Comparison of ENCODE assay signal across 31 cellular contexts in genomic region chr13:106734185-106734584, GRCh38.
"Had no signal": no experiment of that assay in that cellular context is flagged by ENCODE, and none has a peak within 500 bp of the region (broad histone marks: within the 10 kb centered on the region; RNA-seq: fewer than 3 reads in every experiment).

No MANE protein-coding gene starts in this region.

- H3K4me3 ChIP-seq: ascending aorta, cardiac muscle cell had no signal

- H3K27ac ChIP-seq: ascending aorta, cardiac muscle cell, WERI-Rb-1 had no signal

- DNase-seq: activated CD4-positive, alpha-beta memory T cell treated with anti-CD3 and anti-CD28 coated beads, Interleukin-2, amount 10 ng/mL, durations not matched to agents 7 days and 5 days; activated CD4-positive, alpha-beta T cell treated with anti-CD3 and anti-CD28 coated beads for 1 hour; activated CD4-positive, alpha-beta T cell treated with anti-CD3 and anti-CD28 coated beads for 36 hours; activated CD4-positive, alpha-beta T cell treated with anti-CD3 and anti-CD28 coated beads for 48 hours; activated CD4-positive, alpha-beta T cell treated with anti-CD3 and anti-CD28 coated beads, Interleukin-2, amount 10 ng/mL, durations not matched to agents 7 days and 5 days; activated CD4-positive, alpha-beta T cell treated with anti-CD3 and anti-CD28 coated beads, Interleukin-2, amount 50 U/mL, for 48 hours; activated CD4-positive, CD25-positive, alpha-beta regulatory T cell; activated CD8-positive, alpha-beta memory T cell treated with anti-CD3 and anti-CD28 coated beads for 24 hours; activated CD8-positive, alpha-beta memory T cell treated with anti-CD3 and anti-CD28 coated beads, Interleukin-2, amount 10 ng/mL, durations not matched to agents 7 days and 5 days; activated CD8-positive, alpha-beta memory T cell treated with anti-CD3 and anti-CD28 coated beads, Interleukin-2, amount 50 U/mL, for 48 hours; activated CD8-positive, alpha-beta T cell treated with anti-CD3 and anti-CD28 coated beads, Interleukin-2, amount 10 ng/mL, durations not matched to agents 7 days and 5 days; activated effector memory CD4-positive, alpha-beta T cell treated with Interleukin-2 at 50 U/mL for 16 hours; activated gamma-delta T cell; activated naive CD4-positive, alpha-beta T cell treated with anti-CD3 and anti-CD28 coated beads, Interleukin-2, amount 10 ng/mL, durations not matched to agents 7 days and 5 days; activated naive CD4-positive, alpha-beta T cell treated with Interleukin-2 at 50 U/mL for 16 hours; activated naive CD8-positive, alpha-beta T cell treated with anti-CD3 and anti-CD28 coated beads, Interleukin-2, amount 10 ng/mL, durations not matched to agents 7 days and 5 days; activated naive CD8-positive, alpha-beta T cell treated with anti-CD3 and anti-CD28 coated beads, Interleukin-2, amount 50 U/mL, for 24 hours; activated T-cell treated with anti-CD3 and anti-CD28 coated beads, Interleukin-2, amount 50 U/mL, for 24 hours; activated T-cell treated with anti-CD3 and anti-CD28 coated beads, Interleukin-2, amount 50 U/mL, for 48 hours; amygdala; anterior cingulate cortex; caudate nucleus; cerebellar nuclear complex; T-helper 1 cell; T-helper 2 cell; T-helper 9 cell; WERI-Rb-1 had no signal

- H3K36me3 ChIP-seq: ascending aorta, cardiac muscle cell, WERI-Rb-1 had no signal

- H3K27me3 ChIP-seq: ascending aorta, cardiac muscle cell had no signal

- ATAC-seq: activated CD4-positive, alpha-beta T cell treated with anti-CD3 and anti-CD28 coated beads for 36 hours; activated CD4-positive, CD25-positive, alpha-beta regulatory T cell treated with anti-CD3 and anti-CD28 coated beads, Interleukin-2, amount 50 U/mL, for 24 hours; activated CD8-positive, alpha-beta memory T cell treated with anti-CD3 and anti-CD28 coated beads, Interleukin-2, amount 10 ng/mL, durations not matched to agents 7 days and 5 days; activated CD8-positive, alpha-beta T cell treated with anti-CD3 and anti-CD28 coated beads, Interleukin-2, amount 10 ng/mL, durations not matched to agents 7 days and 5 days; activated naive CD8-positive, alpha-beta T cell treated with anti-CD3 and anti-CD28 coated beads, Interleukin-2, amount 50 U/mL, for 24 hours; WTC11 had no signal

- H3K9me3 ChIP-seq: ascending aorta had no signal

- H3K4me1 ChIP-seq: ascending aorta had no signal
